In genomic region chr12:53746592-53747491, GRCh38 we compare ENCODE assay signal across 9 cellular contexts. TPM values are rescaled to one million over a fixed set of nuclear protein-coding genes. Genes with fewer than 3 reads are reported as not detected.
A peak's percentile ranks its signal among the peaks of the same experiment; 100 is the strongest.
DNase-seq lines count a peak whose midpoint lies in the region; ATAC-seq and TF ChIP-seq lines count a peak whose summit lies in the region.
"Had no signal": no experiment of that assay in that cellular context is flagged by ENCODE, and none has a peak within 500 bp of the region (broad histone marks: within the 10 kb centered on the region; RNA-seq: fewer than 3 reads in every experiment).

No MANE protein-coding gene starts in this region.

- intact Hi-C loops in PC-3 (cut with micrococcal nuclease): no loop called here

- TF ChIP-seq CTCF in GM10266 (IDR thresholded peaks at IDR 0.05; ENCODE audit: control insufficient read depth, insufficient read depth, low read depth, missing control alignments) (peak; percentile 100), PC-3 (conservative IDR thresholded peaks at IDR 0.05; ENCODE audit: low read depth, low read length) (peak; percentile 99)

- H3K36me3 Mint-ChIP-seq in naive B cell: no peaks in the 10 kb centered on the region

- H3K27ac Mint-ChIP-seq in naive B cell: peak overlapping the region in 3 of 6 donors; percentile 14 to 77 (median 22)

- CTCF ChIA-PET in PC-3 (lab: Charles Lee): interaction anchor here (0.5 to 2.8 kb wide), 9 partner anchors 9 to 426 kb away, joined by 3 to 15 read pairs (median 4); no protein-coding TSS in a partner anchor

- no peak overlapping the region for H2AFZ ChIP-seq in Karpas-422 (ENCODE audit: low read length)
- H2AFZ ChIP-seq in PC-3 (ENCODE audit: low read length): peak overlapping the region; percentile 85

- H3K27me3 ChIP-seq in Karpas-422 (ENCODE audit: low read length) (no peaks in the 10 kb centered on the region), PC-3 (ENCODE audit: low read length) (0 out of 2 replicates have a peak, but pooled peaks cover 3% of the 10 kb centered on the region)

- H3K9me3 ChIP-seq in Karpas-422 (ENCODE audit: low read length) (no peaks in the 10 kb centered on the region), PC-3 (ENCODE audit: low read length) (no peaks in the 10 kb centered on the region)

- H3K36me3 ChIP-seq in Karpas-422 (ENCODE audit: insufficient read depth, low read length) (no peaks in the 10 kb centered on the region), PC-3 (ENCODE audit: low read depth, low read length) (no peaks in the 10 kb centered on the region; the same call in 1 of the 2 replicates)

- H3K4me1 Mint-ChIP-seq in naive B cell: peaks cover 9 to 24% (median 11%) of the 10 kb centered on the region in 3 donors

- peak; percentile 94 for ATAC-seq in PC-3
- ATAC-seq in naive B cell (ENCODE audit: low read depth in 2 of 2): peak; percentile 42 to 59
- ATAC-seq in GM18498 (IDR thresholded peaks at IDR 0.05; ENCODE audit: unreplicated experiment): no peak

- H3K9me2 ChIP-seq in Karpas-422 (replicated peaks; ENCODE audit: insufficient read depth, low read length) (no peaks in the 10 kb centered on the region), PC-3 (replicated peaks; ENCODE audit: low read length) (no peaks in the 10 kb centered on the region)

- peaks cover 31% of the 10 kb centered on the region for H3K4me1 ChIP-seq in Karpas-422 (ENCODE audit: low read length)
- peaks cover 14% of the 10 kb centered on the region; the same call in 1 of the 2 replicates for H3K4me1 ChIP-seq in PC-3 (ENCODE audit: insufficient read depth, low read length)

- peaks cover 0 to 44% (median 38%) of the 10 kb centered on the region in 3 donors for H3K27me3 Mint-ChIP-seq in naive B cell

- H3K9me3 Mint-ChIP-seq in naive B cell: no peaks in the 10 kb centered on the region

- BruUV-seq in PC-3 (replicated peaks; lab: Mats Ljungman, UMichigan): no TSS peak

- H3K27ac ChIP-seq in Karpas-422 (ENCODE audit: low read length) (no peak overlapping the region), PC-3 (ENCODE audit: low read length) (no peak overlapping the region), epithelial cell of prostate (no peak overlapping the region)
- H3K27ac ChIP-seq: skin epidermis had no signal

- H3K4me3 ChIP-seq in Karpas-422 (ENCODE audit: low read length) (no peak overlapping the region), PC-3 (ENCODE audit: low read length) (peak overlapping the region; percentile 7; the same call in 1 of the 2 replicates)
- H3K4me3 ChIP-seq: skin epidermis had no signal

- H3F3A ChIP-seq in PC-3 (ENCODE audit: low read length, unreplicated experiment): no peaks in the 10 kb centered on the region

- H4K20me1 ChIP-seq in Karpas-422 (ENCODE audit: insufficient read depth, low read depth, low read length) (no peaks in the 10 kb centered on the region), PC-3 (ENCODE audit: low read length) (no peaks in the 10 kb centered on the region)

- peak; percentile 85 for DNase-seq in GM10266 (ENCODE audit: extremely low spot score)
- peak; percentile 95 for DNase-seq in Karpas-422
- DNase-seq in PC-3: peak; percentile 94
- peak; percentile 86 for DNase-seq in activated T-cell treated with anti-CD3 and anti-CD28 coated beads, Interleukin-2, amount 50 U/mL, for 1 hour
- DNase-seq in epithelial cell of prostate (ENCODE audit: low read depth, low spot score): peak; percentile 33
- peak; percentile 83 for DNase-seq in naive B cell
- peak; percentile 69 to 74 for DNase-seq in stimulated activated CD8-positive, alpha-beta memory T cell treated with anti-CD3 and anti-CD28 coated beads, Interleukin-7, amount 100 ng/mL, for 1 hour (ENCODE audit: low read depth in 2 of 2)

- H3K4me2 ChIP-seq in Karpas-422 (ENCODE audit: low read depth, low read length, poor library complexity, severe bottlenecking) (no peak overlapping the region), PC-3 (ENCODE audit: low read length) (peak overlapping the region; percentile 46)

- peak overlapping the region; percentile 15 to 86 (median 55) for H3K4me3 Mint-ChIP-seq in naive B cell

- H3K9ac ChIP-seq in Karpas-422 (ENCODE audit: low read length) (no peak overlapping the region), PC-3 (ENCODE audit: low read length) (no peak overlapping the region)

- POLR2A ChIA-PET in PC-3 (lab: Charles Lee; ENCODE audit: unreplicated experiment): interaction anchor here (0.6 kb wide), 1 partner anchor 48 kb away, joined by 4 read pairs; no protein-coding TSS in a partner anchor

- H3K79me2 ChIP-seq in Karpas-422 (ENCODE audit: low read length) (no peaks in the 10 kb centered on the region), PC-3 (ENCODE audit: low read length) (no peaks in the 10 kb centered on the region)

RNA-seq across cellular contexts. Expression of gene CISTR, which starts 4.9 kb away (rescaled TPM):
- total RNA-seq in Karpas-422 (2014; rRNA removed; shearing (Covaris generic); ENCODE audit: low replicate concordance): not detected in 2 replicates
- not detected in 2 replicates for total RNA-seq in PC-3 (2014; rRNA removed)
- not detected for polyA plus RNA-seq in naive B cell (ENCODE audit: low read depth in 6 of 6)

RNA-seq across cellular contexts. Expression of gene CALCOCO1, which starts 19.6 kb away (rescaled TPM):
- total RNA-seq in Karpas-422 (2014; rRNA removed; shearing (Covaris generic); ENCODE audit: low replicate concordance): 28.7 and 32.5 TPM in 2 replicates
- total RNA-seq in PC-3 (2014; rRNA removed): 20.4 and 30.6 TPM in 2 replicates
- 10 to 100 TPM; 65.8 to 93.2 (median 78.8) TPM for polyA plus RNA-seq in naive B cell (ENCODE audit: low read depth in 6 of 6)

Comparison
In these comparisons a context has a peak if more than half of its experiments do, and no peak if none do; other contexts are left out.
1. DNase-seq: peak in every context shown above with its lines; median percentile 95 in Karpas-422; 94 in PC-3; 86 in activated T-cell treated with anti-CD3 and anti-CD28 coated beads, Interleukin-2, amount 50 U/mL, for 1 hour; 85 in GM10266; 83 in naive B cell; 72 in stimulated activated CD8-positive, alpha-beta memory T cell treated with anti-CD3 and anti-CD28 coated beads, Interleukin-7, amount 100 ng/mL, for 1 hour; 33 in epithelial cell of prostate.